23 cellular contexts compared by ENCODE assay signal in genomic region chr16:30946671-30947532, GRCh38. TPM values are rescaled to one million over a fixed set of nuclear protein-coding genes. Genes with fewer than 3 reads are reported as not detected.
DNase-seq lines count a peak whose midpoint lies in the region; ATAC-seq, FAIRE-seq and TF ChIP-seq lines count a peak whose summit lies in the region.
"Had no signal": no experiment of that assay in that cellular context is flagged by ENCODE, and none has a peak within 500 bp of the region (broad histone marks: within the 10 kb centered on the region; RNA-seq: fewer than 3 reads in every experiment).

No MANE protein-coding gene starts in this region.

- ATAC-seq in memory B cell (ENCODE audit: low read depth) (no peak), pancreas (no peak), HG03442 (IDR thresholded peaks at IDR 0.05; ENCODE audit: unreplicated experiment) (no peak)
- ATAC-seq: activated CD8-positive, alpha-beta T cell treated with anti-CD3 and anti-CD28 coated beads, Interleukin-2, amount 10 ng/mL, durations not matched to agents 7 days and 5 days had no signal

- no peak overlapping the region for H3K4me3 ChIP-seq in pancreas
- H3K4me3 ChIP-seq: BLaER1 treated with 17β-estradiol and CSF1 and Interleukin-3, amounts not matched to agents 10 nM and 100 nM; MG63; upper lobe of right lung had no signal

- no peak overlapping the region for H3K27ac ChIP-seq in pancreas
- H3K27ac ChIP-seq: VCaP had no signal

- H3K9me3 Mint-ChIP-seq in T-helper 1 cell treated with Interleukin-12 subunit alpha and Interleukin-12 subunit beta and Interleukin-4 antibody, amounts not matched to agents 30 μg/mL and 1 μg/mL, for 36 hours: no peaks in the 10 kb centered on the region
- H3K9me3 Mint-ChIP-seq in memory B cell: no peaks in the 10 kb centered on the region

- FAIRE-seq in pancreas (lab: Jason Lieb, UNC): no peak
- FAIRE-seq: colon had no signal

- H3K36me3 ChIP-seq in pancreas: no peaks in the 10 kb centered on the region

- peak overlapping the region; percentile 26 for H3K4me3 Mint-ChIP-seq in T-helper 1 cell treated with Interleukin-12 subunit alpha and Interleukin-12 subunit beta and Interleukin-4 antibody, amounts not matched to agents 30 μg/mL and 1 μg/mL, for 36 hours
- H3K4me3 Mint-ChIP-seq in memory B cell: peak overlapping the region; percentile 6
- H3K4me3 Mint-ChIP-seq: activated CD8-positive, alpha-beta T cell treated with anti-CD3 and anti-CD28 coated beads, Interleukin-2, amount 10 ng/mL, durations not matched to agents 7 days and 5 days had no signal

- no peak for TF ChIP-seq CTCF in pancreas (IDR thresholded peaks at IDR 0.05)

- H3K36me3 Mint-ChIP-seq in T-helper 1 cell treated with Interleukin-12 subunit alpha and Interleukin-12 subunit beta and Interleukin-4 antibody, amounts not matched to agents 30 μg/mL and 1 μg/mL, for 36 hours (ENCODE audit: low read depth): peaks cover 13% of the 10 kb centered on the region
- H3K36me3 Mint-ChIP-seq in memory B cell: peaks cover 9% of the 10 kb centered on the region

- H3K4me1 ChIP-seq in pancreas: peaks cover 0 to 12% (median 4%) of the 10 kb centered on the region in 3 donors

- no peaks in the 10 kb centered on the region for H3K27me3 ChIP-seq in pancreas
- H3K27me3 ChIP-seq: BLaER1 treated with 17β-estradiol and CSF1 and Interleukin-3, amounts not matched to agents 10 nM and 100 nM; left lung; MG63; upper lobe of right lung had no signal

- no peaks in the 10 kb centered on the region for H3K9me3 ChIP-seq in pancreas
- H3K9me3 ChIP-seq: BLaER1 treated with 17β-estradiol and CSF1 and Interleukin-3, amounts not matched to agents 10 nM and 100 nM; left lung; MG63; SK-N-SH; upper lobe of right lung had no signal

- no peak overlapping the region for H3K27ac Mint-ChIP-seq in T-helper 1 cell treated with Interleukin-12 subunit alpha and Interleukin-12 subunit beta and Interleukin-4 antibody, amounts not matched to agents 30 μg/mL and 1 μg/mL, for 36 hours
- no peak overlapping the region for H3K27ac Mint-ChIP-seq in memory B cell
- H3K27ac Mint-ChIP-seq: activated CD8-positive, alpha-beta T cell treated with anti-CD3 and anti-CD28 coated beads, Interleukin-2, amount 10 ng/mL, durations not matched to agents 7 days and 5 days had no signal

- H3K4me1 Mint-ChIP-seq in T-helper 1 cell treated with Interleukin-12 subunit alpha and Interleukin-12 subunit beta and Interleukin-4 antibody, amounts not matched to agents 30 μg/mL and 1 μg/mL, for 36 hours (ENCODE audit: low read depth): peaks cover 20% of the 10 kb centered on the region
- H3K4me1 Mint-ChIP-seq in memory B cell: peaks cover 17% of the 10 kb centered on the region

- DNase-seq in T-helper 1 cell (no peak), ecto neural progenitor cell (ENCODE audit: low spot score) (peak; percentile 53), memory B cell (ENCODE audit: low spot score in 2 of 2) (no peak), pancreas (peak in 4 of 6 donors; percentile 30 to 82 (median 60)), NCI-H1436 treated with DMSO at 0.1 percent for 48 hours (lab: John Stamatoyannopoulos, UW) (no peak), Kasumi-1 (lab: John Stamatoyannopoulos, UW) (no peak)
- DNase-seq: 8988T; activated CD8-positive, alpha-beta T cell treated with anti-CD3 and anti-CD28 coated beads, Interleukin-2, amount 10 ng/mL, durations not matched to agents 7 days and 5 days; amygdala; DMS79; left lung; MG63; NCI-H2029; NCI-H524; SK-N-SH; stimulated activated naive CD4-positive, alpha-beta T cell; upper lobe of right lung had no signal

- intact Hi-C loops in pancreas (cut with DNase I): no loop called here

- 87 to 89% methylated on average over 35 to 38 of the region's 38 CpGs for WGBS in pancreas, 2 donors

- no peaks in the 10 kb centered on the region for H3K27me3 Mint-ChIP-seq in T-helper 1 cell treated with Interleukin-12 subunit alpha and Interleukin-12 subunit beta and Interleukin-4 antibody, amounts not matched to agents 30 μg/mL and 1 μg/mL, for 36 hours (ENCODE audit: low read depth)
- H3K27me3 Mint-ChIP-seq in memory B cell: no peaks in the 10 kb centered on the region

RNA-seq across cellular contexts. Expression of gene ORAI3, which starts 2.0 kb away (rescaled TPM):
- total RNA-seq in pancreas: 10 to 100 TPM in 4 of 6 donors, 1 to 10 TPM in 2; 8.6 to 12.5 (median 11.4) TPM
- polyA plus RNA-seq in pancreas: 10 to 100 TPM in 1 of 2 donors, 1 to 10 TPM in 1; 9.5 to 10.3 TPM

RNA-seq across cellular contexts. Expression of gene SETD1A, which starts 10.7 kb away (rescaled TPM):
- total RNA-seq in pancreas: 10 to 100 TPM in 1 of 6 donors, 1 to 10 TPM in 5; 6.5 to 10.6 (median 8.3) TPM
- 10 to 100 TPM; 12.8 to 17.9 TPM for polyA plus RNA-seq in pancreas

RNA-seq across cellular contexts. Expression of gene FBXL19, which starts 23.5 kb away (rescaled TPM):
- total RNA-seq in pancreas: 10 to 100 TPM in 1 of 6 donors, 1 to 10 TPM in 5; 3.8 to 13.5 (median 4.6) TPM
- 10 to 100 TPM; 10.1 to 26.8 TPM for polyA plus RNA-seq in pancreas

RNA-seq across cellular contexts. Expression of gene HSD3B7, which starts 38.1 kb away (rescaled TPM):
- 10 to 100 TPM; 14.2 to 32.1 (median 17.3) TPM for total RNA-seq in pancreas
- polyA plus RNA-seq in pancreas: 10 to 100 TPM; 16.6 to 28.4 TPM

RNA-seq across cellular contexts. Expression of gene CTF1, which starts 50.5 kb away (rescaled TPM):
- total RNA-seq in pancreas: 1 to 10 TPM; 1.6 to 3.2 (median 1.9) TPM
- 1 to 10 TPM; 2.5 to 2.9 TPM for polyA plus RNA-seq in pancreas
- total RNA-seq: HT1080 had no signal

Comparison
In these comparisons a context has a peak if more than half of its experiments do, and no peak if none do; other contexts are left out.
1. DNase-seq: peak in ecto neural progenitor cell (single experiment) and pancreas (4 of 6); none in T-helper 1 cell (0 of 5), memory B cell (0 of 2), NCI-H1436 treated with DMSO at 0.1 percent for 48 hours (single experiment) and Kasumi-1 (0 of 2).